Comparison of ENCODE assay signal across 8 cellular contexts in genomic region chr12:122082621-122083356, GRCh38. TPM values are rescaled to one million over a fixed set of nuclear protein-coding genes. Genes with fewer than 3 reads are reported as not detected.
DNase-seq lines count a peak whose midpoint lies in the region; ATAC-seq lines count a peak whose summit lies in the region.
"Had no signal": no experiment of that assay in that cellular context is flagged by ENCODE, and none has a peak within 500 bp of the region (broad histone marks: within the 10 kb centered on the region; RNA-seq: fewer than 3 reads in every experiment).

No MANE protein-coding gene starts in this region.

- H3K9me3 Mint-ChIP-seq in activated CD4-positive, alpha-beta memory T cell treated with anti-CD3 and anti-CD28 coated beads for 36 hours, result no peaks in the 10 kb centered on the region

- in situ Hi-C loops in KBM-7 (cut with MboI; ENCODE audit: low pct_unique_long_range_greater_than_20kb, low sequenced_read_pairs), result no loop called here

- POLR2A ChIA-PET in activated CD4-positive, alpha-beta memory T cell treated with anti-CD3 and anti-CD28 coated beads for 36 hours (lab: Charles Lee), result interaction anchor here (1.3 kb wide), 1 partner anchor 15 kb away, joined by 4 read pairs; no protein-coding TSS in a partner anchor

- H3K4me3 Mint-ChIP-seq in activated CD4-positive, alpha-beta memory T cell treated with anti-CD3 and anti-CD28 coated beads for 36 hours, result peak overlapping the region; percentile 30

- WGBS in right cardiac atrium, result 35% methylated on average over 6 of the region's 6 CpGs

- peak overlapping the region; percentile 25 for H3K4me3 ChIP-seq in right cardiac atrium (ENCODE audit: low read length)
- H3K4me3 ChIP-seq: mucosa of descending colon had no signal

- no peak for ATAC-seq in right cardiac atrium
- ATAC-seq in stimulated activated naive CD8-positive, alpha-beta T cell treated with anti-CD3 and anti-CD28 coated beads, Interleukin-15, Interleukin-2, amounts not matched to agents 100 U/mL and 50 U/mL, for 24 hours, result no peak
- ATAC-seq in GM21717 (IDR thresholded peaks at IDR 0.05; ENCODE audit: unreplicated experiment), result no peak
- no peak for ATAC-seq in GM19452 (IDR thresholded peaks at IDR 0.05; ENCODE audit: unreplicated experiment)
- no peak for ATAC-seq in GM21723 (IDR thresholded peaks at IDR 0.05; ENCODE audit: unreplicated experiment)
- ATAC-seq: mucosa of descending colon had no signal

- CTCF ChIA-PET in activated CD4-positive, alpha-beta memory T cell treated with anti-CD3 and anti-CD28 coated beads for 36 hours (lab: Charles Lee), result interaction anchor here (0.9 to 3.8 kb wide), 6 partner anchors 20 to 48 kb away, joined by 3 to 34 read pairs (median 4); no protein-coding TSS in a partner anchor

- H3K27me3 ChIP-seq in right cardiac atrium (ENCODE audit: control insufficient read depth, insufficient read depth), result no peaks in the 10 kb centered on the region

- H3K4me1 Mint-ChIP-seq in activated CD4-positive, alpha-beta memory T cell treated with anti-CD3 and anti-CD28 coated beads for 36 hours (ENCODE audit: low read depth), result peaks cover 64% of the 10 kb centered on the region

- H3K4me1 ChIP-seq in right cardiac atrium (ENCODE audit: control insufficient read depth, insufficient read depth, low read length), result peaks cover 14% of the 10 kb centered on the region

- DNase-seq in KBM-7 (peak; percentile 40), right cardiac atrium (no peak)
- peak; percentile 39 for DNase-seq in activated CD4-positive, alpha-beta memory T cell treated with anti-CD3 and anti-CD28 coated beads for 36 hours
- DNase-seq in stimulated activated naive CD8-positive, alpha-beta T cell treated with anti-CD3 and anti-CD28 coated beads, Interleukin-15, Interleukin-2, amounts not matched to agents 100 U/mL and 50 U/mL, for 24 hours, result peak; percentile 39

- H3K27ac Mint-ChIP-seq in activated CD4-positive, alpha-beta memory T cell treated with anti-CD3 and anti-CD28 coated beads for 36 hours, result peak overlapping the region; percentile 43

- H3K27ac ChIP-seq in right cardiac atrium (ENCODE audit: low read length), result no peak overlapping the region

- intact Hi-C loops in activated CD4-positive, alpha-beta memory T cell treated with anti-CD3 and anti-CD28 coated beads for 36 hours (cut with micrococcal nuclease), result loop anchor here (5.0 kb wide), 2 partner anchors 40 to 290 kb away; partner anchors contain the start of gene RHOF
- intact Hi-C loops in right cardiac atrium (cut with DNase I), result no loop called here

- peaks cover 10% of the 10 kb centered on the region for H3K36me3 Mint-ChIP-seq in activated CD4-positive, alpha-beta memory T cell treated with anti-CD3 and anti-CD28 coated beads for 36 hours

- H3K27me3 Mint-ChIP-seq in activated CD4-positive, alpha-beta memory T cell treated with anti-CD3 and anti-CD28 coated beads for 36 hours, result no peaks in the 10 kb centered on the region

- H3K9me3 ChIP-seq in right cardiac atrium (ENCODE audit: control insufficient read depth, low read length), result no peaks in the 10 kb centered on the region
- H3K9me3 ChIP-seq: mucosa of descending colon had no signal

RNA-seq across cellular contexts. Expression of gene MLXIP, which starts 4.2 kb away (rescaled TPM):
- total RNA-seq in activated CD4-positive, alpha-beta memory T cell treated with anti-CD3 and anti-CD28 coated beads for 36 hours, result 10 to 100 TPM; 17.5 to 19.6 TPM
- total RNA-seq in right cardiac atrium, result 10 to 100 TPM; 28.8 to 36.0 (median 33.9) TPM
- 26.4 TPM for polyA plus RNA-seq in right cardiac atrium

Comparison
In these comparisons a context has a peak if more than half of its experiments do, and no peak if none do; other contexts are left out.
1. DNase-seq: peak in KBM-7 (single experiment), activated CD4-positive, alpha-beta memory T cell treated with anti-CD3 and anti-CD28 coated beads for 36 hours (single experiment) and stimulated activated naive CD8-positive, alpha-beta T cell treated with anti-CD3 and anti-CD28 coated beads, Interleukin-15, Interleukin-2, amounts not matched to agents 100 U/mL and 50 U/mL, for 24 hours (single experiment); none in right cardiac atrium (0 of 3).